In the genomic region with DNA sequence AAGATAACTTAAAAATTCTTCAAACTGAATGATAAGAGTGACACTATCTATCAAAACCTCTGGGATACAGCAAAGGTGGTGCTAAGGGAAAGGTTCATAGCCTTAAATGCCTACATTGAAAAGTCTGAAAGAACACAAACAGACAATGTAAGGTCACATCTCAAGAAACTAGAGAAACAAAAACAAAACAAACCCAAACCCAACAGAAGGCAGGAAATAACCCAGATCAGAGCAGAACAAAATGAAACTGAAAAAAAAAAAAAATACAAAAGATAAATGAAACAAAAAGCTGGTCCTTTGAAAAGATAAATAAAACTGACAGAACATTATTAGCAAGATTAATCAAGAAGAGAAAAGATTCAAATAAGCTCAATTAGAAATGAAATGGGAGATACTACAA, we compare ENCODE assay signal across 10 cellular contexts. TPM values are rescaled to one million over a fixed set of nuclear protein-coding genes. Genes with fewer than 3 reads are reported as not detected.
DNase-seq lines count a peak whose midpoint lies in the region; ATAC-seq and TF ChIP-seq lines count a peak whose summit lies in the region.
"Had no signal": no experiment of that assay in that cellular context is flagged by ENCODE, and none has a peak within 500 bp of the region (broad histone marks: within the 10 kb centered on the region; RNA-seq: fewer than 3 reads in every experiment).

No MANE protein-coding gene starts in this region.

- TF ChIP-seq CTCF in left ventricle myocardium inferior (IDR thresholded peaks at IDR 0.05; ENCODE audit: borderline replicate concordance) (no peak), upper lobe of right lung (IDR thresholded peaks at IDR 0.05) (no peak), adrenal gland (IDR thresholded peaks at IDR 0.05) (no peak)

- peaks cover 53% of the 10 kb centered on the region for H3K4me1 Mint-ChIP-seq in activated naive CD8-positive, alpha-beta T cell (ENCODE audit: low read depth)

- H3K27me3 ChIP-seq in left ventricle myocardium inferior (ENCODE audit: low read depth) (no peaks in the 10 kb centered on the region), upper lobe of right lung (no peaks in the 10 kb centered on the region), adrenal gland (no peaks in the 10 kb centered on the region)
- H3K27me3 ChIP-seq: BLaER1 treated with 17β-estradiol and CSF1 and Interleukin-3, amounts not matched to agents 10 nM and 100 nM had no signal

- H3K4me3 ChIP-seq in left ventricle myocardium inferior (no peak overlapping the region), upper lobe of right lung (no peak overlapping the region), adrenal gland (no peak overlapping the region)
- H3K4me3 ChIP-seq: BLaER1 treated with 17β-estradiol and CSF1 and Interleukin-3, amounts not matched to agents 10 nM and 100 nM had no signal

- peaks cover 22% of the 10 kb centered on the region for H3K4me1 ChIP-seq in left ventricle myocardium inferior
- peaks cover 21% of the 10 kb centered on the region for H3K4me1 ChIP-seq in upper lobe of right lung
- peaks cover 13 to 35% of the 10 kb centered on the region in 2 donors for H3K4me1 ChIP-seq in adrenal gland (replicated peaks in 1 of 2)

- H3K36me3 Mint-ChIP-seq in activated naive CD8-positive, alpha-beta T cell: peaks cover 5% of the 10 kb centered on the region

- intact Hi-C loops in left ventricle myocardium inferior (cut with micrococcal nuclease) (no loop called here), left cardiac atrium (cut with DNase I) (loop anchor here in 1 of 2 donors (10.0 kb wide), 1 partner anchor 695 kb away; no protein-coding TSS in a partner anchor), upper lobe of right lung (cut with DNase I) (no loop called here), adrenal gland (cut with DNase I) (no loop called here)

- no peak for TF ChIP-seq POLR2A in adrenal gland (IDR thresholded peaks at IDR 0.05)

- H3K4me3 Mint-ChIP-seq in activated naive CD8-positive, alpha-beta T cell: peak overlapping the region; percentile 68

- no peaks in the 10 kb centered on the region for H3K9me3 Mint-ChIP-seq in activated naive CD8-positive, alpha-beta T cell (ENCODE audit: low read depth)

- peak overlapping the region; percentile 89 for H3K27ac Mint-ChIP-seq in activated naive CD8-positive, alpha-beta T cell

- DNase-seq in left ventricle myocardium inferior (no peak), left cardiac atrium (no peak), upper lobe of right lung (no peak), superior temporal gyrus (ENCODE audit: extremely low spot score) (no peak), adrenal gland (no peak), iPS-NIHi11 (ENCODE audit: low spot score) (no peak)
- DNase-seq: foreskin fibroblast had no signal

- no peaks in the 10 kb centered on the region for H3K36me3 ChIP-seq in left ventricle myocardium inferior
- no peaks in the 10 kb centered on the region for H3K36me3 ChIP-seq in upper lobe of right lung
- no peaks in the 10 kb centered on the region for H3K36me3 ChIP-seq in adrenal gland (replicated peaks in 1 of 2)

- peaks cover 9% of the 10 kb centered on the region for H3K9me3 ChIP-seq in left ventricle myocardium inferior (replicated peaks)
- H3K9me3 ChIP-seq in upper lobe of right lung: no peaks in the 10 kb centered on the region
- H3K9me3 ChIP-seq in adrenal gland (replicated peaks in 1 of 3): no peaks in the 10 kb centered on the region

- ATAC-seq in left cardiac atrium: no peak
- peak; percentile 84 for ATAC-seq in HG03039 (IDR thresholded peaks at IDR 0.05; ENCODE audit: unreplicated experiment)
- ATAC-seq in upper lobe of right lung: no peak

- H3K27ac ChIP-seq in left ventricle myocardium inferior (replicated peaks) (peak overlapping the region; percentile 9), upper lobe of right lung (peak overlapping the region; percentile 40), adrenal gland (peak overlapping the region in 1 of 5 donors; percentile 27)
- H3K27ac ChIP-seq: BLaER1 treated with 17β-estradiol and CSF1 and Interleukin-3, amounts not matched to agents 10 nM and 100 nM had no signal

- no peaks in the 10 kb centered on the region for H3K27me3 Mint-ChIP-seq in activated naive CD8-positive, alpha-beta T cell

RNA-seq across cellular contexts. Expression of gene ODF2L, which starts 6.8 kb away (rescaled TPM):
- 6.4 TPM for total RNA-seq in left ventricle myocardium inferior
- total RNA-seq in left cardiac atrium: 10 to 100 TPM; 13.0 TPM
- total RNA-seq in upper lobe of right lung: 47.0 TPM
- total RNA-seq in adrenal gland: 100 to 1,000 TPM in 1 of 8 donors, 10 to 100 TPM in 7; 10.2 to 117 (median 32.4) TPM
- 100 to 1,000 TPM in 1 of 3 donors, 10 to 100 TPM in 2; 32.7 to 277 (median 81.9) TPM for polyA plus RNA-seq in adrenal gland

RNA-seq across cellular contexts. Expression of gene CLCA2, which starts 34.7 kb away (rescaled TPM):
- total RNA-seq in left ventricle myocardium inferior (not detected), left cardiac atrium (under 1 TPM; 0.21 to 0.53 TPM), upper lobe of right lung (not detected), adrenal gland (1 to 10 TPM in 1 of 8 donors, under 1 TPM in 5, not detected in 2; 0.11 to 1.1 (median 0.33) TPM)
- under 1 TPM; 0.13 to 0.35 (median 0.16) TPM for polyA plus RNA-seq in adrenal gland
